Comparison of ENCODE assay signal across 31 cellular contexts in the genomic region with DNA sequence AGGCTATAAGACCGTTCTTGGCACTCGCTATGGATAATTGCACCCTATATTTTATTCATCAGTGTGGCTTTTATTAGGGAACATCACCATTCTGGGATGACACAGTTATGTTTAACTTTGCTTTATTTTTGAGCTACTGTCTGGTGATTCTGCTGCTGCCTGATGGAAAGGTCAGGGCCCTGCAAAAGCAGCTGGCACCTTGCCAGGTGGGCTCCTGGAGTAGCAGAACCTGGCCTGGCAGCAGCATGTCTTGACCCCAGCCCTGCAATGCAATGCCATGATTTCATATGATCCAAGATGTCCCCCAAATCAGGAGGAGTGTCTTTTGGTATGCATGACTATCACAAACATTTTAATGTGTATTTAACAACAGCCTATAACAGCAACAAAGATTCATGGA.
"Had no signal": no experiment of that assay in that cellular context is flagged by ENCODE, and none has a peak within 500 bp of the region (broad histone marks: within the 10 kb centered on the region; RNA-seq: fewer than 3 reads in every experiment).

No MANE protein-coding gene starts in this region.

- H3K4me1 ChIP-seq: adrenal gland, body of pancreas, colonic mucosa, gastrocnemius medialis, left ventricle myocardium inferior, upper lobe of left lung, vagina had no signal

- H3K36me3 ChIP-seq: adrenal gland, colonic mucosa, gastrocnemius medialis, left ventricle myocardium inferior, neutrophil, upper lobe of left lung, vagina had no signal

- H3K27me3 ChIP-seq: adrenal gland, body of pancreas, colonic mucosa, dorsolateral prefrontal cortex, gastrocnemius medialis, neutrophil, upper lobe of left lung, vagina had no signal

- DNase-seq: activated CD4-positive, alpha-beta memory T cell treated with anti-CD3 and anti-CD28 coated beads for 36 hours; activated CD4-positive, alpha-beta T cell treated with anti-CD3 and anti-CD28 coated beads for 4 hours; activated CD4-positive, CD25-positive, alpha-beta regulatory T cell; activated CD8-positive, alpha-beta memory T cell treated with anti-CD3 and anti-CD28 coated beads, Interleukin-2, amount 50 U/mL, for 4 hours; activated effector memory CD4-positive, alpha-beta T cell treated with anti-CD3 and anti-CD28 coated beads, Interleukin-2, amount 50 U/mL, for 16 hours; activated naive CD4-positive, alpha-beta T cell treated with anti-CD3 and anti-CD28 coated beads for 36 hours; activated naive CD8-positive, alpha-beta T cell treated with anti-CD3 and anti-CD28 coated beads for 36 hours; activated T-cell treated with anti-CD3 and anti-CD28 coated beads, Interleukin-2, amount 50 U/mL, for 1 hour; adrenal gland; aorta; cerebellar nuclear complex; colonic mucosa; dorsolateral prefrontal cortex; effector memory CD4-positive, alpha-beta T cell; erythroblast; gastrocnemius medialis; glutamatergic neuron; left ventricle myocardium inferior; mammary epithelial cell; naive B cell; nephron progenitor cell; stimulated activated CD4-positive, alpha-beta T cell treated with anti-CD3 and anti-CD28 coated beads, Interleukin-12 subunit alpha, Interleukin-12 subunit beta, amount 100 ng/mL, for 4 hours; stimulated activated CD4-positive, alpha-beta T cell treated with anti-CD3 and anti-CD28 coated beads, Interleukin-4, amount 100 ng/mL, for 1 hour; stimulated activated naive CD8-positive, alpha-beta T cell treated with anti-CD3 and anti-CD28 coated beads, Interleukin-15, amount 100 ng/mL, for 72 hours; upper lobe of left lung had no signal

- FAIRE-seq: islet of Langerhans had no signal

- ATAC-seq: body of pancreas; gastrocnemius medialis; sciatic nerve; stimulated activated naive CD8-positive, alpha-beta T cell treated with anti-CD3 and anti-CD28 coated beads, Interleukin-15, amount 100 ng/mL, for 72 hours had no signal

- H3K4me3 ChIP-seq: adrenal gland, body of pancreas, colonic mucosa, dorsolateral prefrontal cortex, gastrocnemius medialis, left ventricle myocardium inferior, skin epidermis, upper lobe of left lung, vagina had no signal

- H3K9me3 ChIP-seq: adrenal gland, body of pancreas, colonic mucosa, gastrocnemius medialis, left ventricle myocardium inferior, neutrophil, upper lobe of left lung, vagina had no signal

- H3K27ac ChIP-seq: adrenal gland, body of pancreas, colonic mucosa, dorsolateral prefrontal cortex, gastrocnemius medialis, left ventricle myocardium inferior, neutrophil, skin epidermis, upper lobe of left lung, vagina had no signal
